In the genomic region with DNA sequence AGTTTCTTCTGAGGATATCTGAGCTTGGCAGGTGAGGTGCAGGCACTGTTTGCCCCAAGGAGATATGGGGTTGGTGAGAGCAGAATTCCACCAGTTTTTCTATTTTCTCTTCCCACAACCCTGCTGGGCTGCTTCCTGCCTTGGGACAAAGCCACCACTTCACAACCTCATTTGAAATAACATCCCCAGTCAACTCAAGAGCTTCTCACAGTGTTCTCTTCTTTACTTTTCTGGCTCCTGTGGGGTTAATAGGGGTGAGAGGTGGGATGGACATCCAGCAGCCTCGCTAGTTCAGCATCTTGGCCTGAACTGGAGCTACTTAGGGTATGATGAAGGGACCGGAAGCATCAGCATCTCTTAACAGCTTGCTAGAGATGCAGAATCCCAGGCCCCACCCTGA, we compare ENCODE assay signal across 20 cellular contexts.
A peak's percentile ranks its signal among the peaks of the same experiment; 100 is the strongest.
DNase-seq lines count a peak whose midpoint lies in the region; TF ChIP-seq lines count a peak whose summit lies in the region.
"Had no signal": no experiment of that assay in that cellular context is flagged by ENCODE, and none has a peak within 500 bp of the region (broad histone marks: within the 10 kb centered on the region; RNA-seq: fewer than 3 reads in every experiment).

No MANE protein-coding gene starts in this region.

- intact Hi-C loops in MCF 10A (cut with micrococcal nuclease) (no loop called here), breast epithelium (cut with DNase I; ENCODE audit: low total_unique reads) (no loop called here), colonic mucosa (cut with DNase I) (loop anchor here (10.0 kb wide), 1 partner anchor 951 kb away; no protein-coding TSS in a partner anchor)

- H4K5ac ChIP-seq in mesendoderm (ENCODE audit: low read length): no peak overlapping the region

- H3K18ac ChIP-seq in mesendoderm (ENCODE audit: low read length) (peak overlapping the region; percentile 75), trophoblast cell (ENCODE audit: low read length) (no peak overlapping the region)

- H3K4me1 ChIP-seq in breast epithelium (no peaks in the 10 kb centered on the region), endodermal cell (ENCODE audit: control insufficient read depth, insufficient read depth, low read length) (no peaks in the 10 kb centered on the region), mesendoderm (ENCODE audit: control insufficient read depth, low read depth, low read length) (no peaks in the 10 kb centered on the region), trophoblast cell (ENCODE audit: control insufficient read depth in 1 of 2, insufficient read depth in 2 of 2, low read length in 2 of 2) (peaks cover 0 to 5% of the 10 kb centered on the region in 2 experiments), colonic mucosa (no peaks in the 10 kb centered on the region)
- H3K4me1 ChIP-seq: BLaER1 treated with 17β-estradiol and CSF1 and Interleukin-3, amounts not matched to agents 10 nM and 100 nM had no signal

- H3K36me3 ChIP-seq in breast epithelium: no peaks in the 10 kb centered on the region
- no peaks in the 10 kb centered on the region for H3K36me3 ChIP-seq in endodermal cell (ENCODE audit: control insufficient read depth, insufficient read depth, low read length)
- no peaks in the 10 kb centered on the region for H3K36me3 ChIP-seq in mesendoderm (ENCODE audit: control insufficient read depth, insufficient read depth, low read length)
- H3K36me3 ChIP-seq in trophoblast cell (ENCODE audit: control insufficient read depth in 1 of 2, insufficient read depth in 2 of 2, low read length in 2 of 2): no peaks in the 10 kb centered on the region
- H3K36me3 ChIP-seq in colonic mucosa: no peaks in the 10 kb centered on the region
- H3K36me3 ChIP-seq: BLaER1 treated with 17β-estradiol and CSF1 and Interleukin-3, amounts not matched to agents 10 nM and 100 nM had no signal

- H3K27ac ChIP-seq in breast epithelium: no peak overlapping the region
- no peak overlapping the region for H3K27ac ChIP-seq in endodermal cell (ENCODE audit: low read depth, low read length)
- peak overlapping the region; percentile 5 for H3K27ac ChIP-seq in mesendoderm (ENCODE audit: low read depth, low read length)
- no peak overlapping the region for H3K27ac ChIP-seq in trophoblast cell (ENCODE audit: low read depth, low read length)
- H3K27ac ChIP-seq in colonic mucosa: no peak overlapping the region
- H3K27ac ChIP-seq: BLaER1 treated with 17β-estradiol and CSF1 and Interleukin-3, amounts not matched to agents 10 nM and 100 nM; GM23248; HL-60 had no signal

- no peak overlapping the region for H2BK15ac ChIP-seq in mesendoderm (replicated peaks; ENCODE audit: low read depth)

- no peak for DNase-seq in MCF 10A (ENCODE audit: unreplicated experiment)
- no peak for DNase-seq in breast epithelium (ENCODE audit: low spot score in 2 of 2)
- DNase-seq in endodermal cell: peak; percentile 67
- peak; percentile 43 for DNase-seq in mesendoderm
- no peak for DNase-seq in trophoblast cell
- no peak for DNase-seq in colonic mucosa
- DNase-seq in dermis blood vessel endothelial cell: no peak
- no peak for DNase-seq in ACHN
- DNase-seq: 8988T; Calu3; CD8-positive, alpha-beta T cell; DMS53; DND-41; EL; GM23248; H7 had no signal

- H4K12ac ChIP-seq in trophoblast cell (ENCODE audit: low read depth, low read length): no peak overlapping the region

- H3K14ac ChIP-seq in trophoblast cell (ENCODE audit: low read length): no peak overlapping the region

- H3K4me3 ChIP-seq in breast epithelium: no peak overlapping the region
- no peak overlapping the region for H3K4me3 ChIP-seq in endodermal cell (ENCODE audit: low read length)
- no peak overlapping the region for H3K4me3 ChIP-seq in mesendoderm (ENCODE audit: low read length)
- H3K4me3 ChIP-seq in trophoblast cell (ENCODE audit: low read depth, low read length): no peak overlapping the region
- H3K4me3 ChIP-seq in colonic mucosa: no peak overlapping the region
- H3K4me3 ChIP-seq: BLaER1 treated with 17β-estradiol and CSF1 and Interleukin-3, amounts not matched to agents 10 nM and 100 nM; GM12878; GM23248 had no signal

- H3K36me3 Mint-ChIP-seq in MCF 10A (ENCODE audit: insufficient read depth, unreplicated experiment): peaks cover 4% of the 10 kb centered on the region
- no peaks in the 10 kb centered on the region for H3K36me3 Mint-ChIP-seq in endodermal cell (ENCODE audit: low read depth)
- H3K36me3 Mint-ChIP-seq: CD8-positive, alpha-beta T cell had no signal

- peak overlapping the region; percentile 50 for H2BK12ac ChIP-seq in trophoblast cell (ENCODE audit: low read length)

- H3K9ac ChIP-seq in endodermal cell (ENCODE audit: extremely low read depth, low read length, poor library complexity, severe bottlenecking) (no peak overlapping the region), mesendoderm (ENCODE audit: low read length) (no peak overlapping the region), trophoblast cell (ENCODE audit: low read length) (no peak overlapping the region), colonic mucosa (ENCODE audit: low read depth in 2 of 2, low read length in 2 of 2) (no peak overlapping the region)
- H3K9ac ChIP-seq: BLaER1 treated with 17β-estradiol and CSF1 and Interleukin-3, amounts not matched to agents 10 nM and 100 nM; GM23248 had no signal

- H3K56ac ChIP-seq in mesendoderm (ENCODE audit: low read length): no peak overlapping the region

- no peak for TF ChIP-seq CTCF in MCF 10A (IDR thresholded peaks at IDR 0.05; ENCODE audit: unreplicated experiment)
- TF ChIP-seq CTCF in breast epithelium (IDR thresholded peaks at IDR 0.05): no peak
- TF ChIP-seq CTCF in endodermal cell (conservative IDR thresholded peaks at IDR 0.05): no peak
- TF ChIP-seq CTCF in colonic mucosa (IDR thresholded peaks at IDR 0.05): no peak

- 75 to 85% methylated on average over 2 of the region's 2 CpGs for WGBS in endodermal cell (ENCODE audit: insufficient coverage in 1 of 2, insufficient read length in 1 of 2), 2 experiments
- no CpG with 5 or more reads among the region's 2 CpGs for WGBS in mesendoderm (ENCODE audit: extremely low coverage, insufficient coverage, low lambda C conversion rate)
- no CpG with 5 or more reads among the region's 2 CpGs for WGBS in trophoblast cell (ENCODE audit: extremely low coverage, insufficient coverage, insufficient read length)

- H4K8ac ChIP-seq in mesendoderm (ENCODE audit: low read depth, low read length) (no peak overlapping the region), trophoblast cell (ENCODE audit: low read depth, low read length) (peak overlapping the region; percentile 29)

- BruUV-seq in MCF 10A (replicated peaks; lab: Mats Ljungman, UMichigan): no TSS peak

- H3K79me1 ChIP-seq in mesendoderm (ENCODE audit: low read length) (no peaks in the 10 kb centered on the region), trophoblast cell (ENCODE audit: low read length) (peaks cover 3% of the 10 kb centered on the region)

- H2BK5ac ChIP-seq in mesendoderm (ENCODE audit: low read length) (no peak overlapping the region), trophoblast cell (ENCODE audit: low read depth, low read length, poor library complexity) (peak overlapping the region; percentile 69)

- no peaks in the 10 kb centered on the region for H3K27me3 ChIP-seq in breast epithelium
- no peaks in the 10 kb centered on the region for H3K27me3 ChIP-seq in endodermal cell (ENCODE audit: control insufficient read depth, insufficient read depth, low read length, poor library complexity, severe bottlenecking)
- H3K27me3 ChIP-seq in mesendoderm (ENCODE audit: insufficient read depth, low read length, poor library complexity): no peaks in the 10 kb centered on the region
- H3K27me3 ChIP-seq in trophoblast cell (ENCODE audit: insufficient read depth, low read length): no peaks in the 10 kb centered on the region
- H3K27me3 ChIP-seq in colonic mucosa: no peaks in the 10 kb centered on the region
- H3K27me3 ChIP-seq: BLaER1 treated with 17β-estradiol and CSF1 and Interleukin-3, amounts not matched to agents 10 nM and 100 nM had no signal

- no peak overlapping the region for H2AFZ ChIP-seq in trophoblast cell (ENCODE audit: insufficient read depth, low read length, poor library complexity)
- H2AFZ ChIP-seq: GM23248 had no signal

- H3K9me3 Mint-ChIP-seq in MCF 10A (ENCODE audit: unreplicated experiment): no peaks in the 10 kb centered on the region
- no peaks in the 10 kb centered on the region for H3K9me3 Mint-ChIP-seq in endodermal cell
- H3K9me3 Mint-ChIP-seq: CD8-positive, alpha-beta T cell had no signal

- no peaks in the 10 kb centered on the region for H3K9me3 ChIP-seq in breast epithelium
- peaks cover 3% of the 10 kb centered on the region for H3K9me3 ChIP-seq in endodermal cell (ENCODE audit: control insufficient read depth, low read length)
- H3K9me3 ChIP-seq in trophoblast cell (ENCODE audit: insufficient read depth, low read depth, low read length): no peaks in the 10 kb centered on the region
- no peaks in the 10 kb centered on the region for H3K9me3 ChIP-seq in colonic mucosa
- H3K9me3 ChIP-seq: BLaER1 treated with 17β-estradiol and CSF1 and Interleukin-3, amounts not matched to agents 10 nM and 100 nM had no signal

- H4K91ac ChIP-seq in trophoblast cell (ENCODE audit: low read depth, low read length): peak overlapping the region; percentile 25

- H3K27me3 Mint-ChIP-seq in MCF 10A (ENCODE audit: insufficient read depth, unreplicated experiment) (no peaks in the 10 kb centered on the region), endodermal cell (ENCODE audit: insufficient read depth) (no peaks in the 10 kb centered on the region)

- no peak overlapping the region for H2AK5ac ChIP-seq in mesendoderm (ENCODE audit: low read length)
- H2AK5ac ChIP-seq in trophoblast cell (ENCODE audit: low read length): no peak overlapping the region

- no peak for TF ChIP-seq POLR2A in breast epithelium (IDR thresholded peaks at IDR 0.05)

- CTCF ChIA-PET in MCF 10A (lab: Yijun Ruan, JAX): interaction anchor here (0.6 to 1.8 kb wide), 12 partner anchors 11 to 944 kb away, joined by 3 to 9 read pairs (median 4); no protein-coding TSS in a partner anchor

- peak overlapping the region; percentile 74 for H3K27ac Mint-ChIP-seq in MCF 10A (ENCODE audit: low read depth, unreplicated experiment)
- no peak overlapping the region for H3K27ac Mint-ChIP-seq in endodermal cell
- H3K27ac Mint-ChIP-seq: B cell; CD8-positive, alpha-beta T cell had no signal

- H3K79me2 ChIP-seq in mesendoderm (ENCODE audit: control insufficient read depth, insufficient read depth, low read length) (no peaks in the 10 kb centered on the region), trophoblast cell (ENCODE audit: control insufficient read depth, insufficient read depth, low read length, poor library complexity) (no peaks in the 10 kb centered on the region)

- H3K4me3 Mint-ChIP-seq in MCF 10A (ENCODE audit: unreplicated experiment) (no peak overlapping the region), endodermal cell (no peak overlapping the region)
- H3K4me3 Mint-ChIP-seq: B cell; CD8-positive, alpha-beta T cell had no signal

- no peak overlapping the region for H3K23ac ChIP-seq in mesendoderm (ENCODE audit: low read length)
- no peak overlapping the region for H3K23ac ChIP-seq in trophoblast cell (ENCODE audit: low read length)

- H3K4me2 ChIP-seq in mesendoderm (ENCODE audit: low read length) (no peak overlapping the region), trophoblast cell (ENCODE audit: low read length) (no peak overlapping the region)
- H3K4me2 ChIP-seq: BLaER1 treated with 17β-estradiol and CSF1 and Interleukin-3, amounts not matched to agents 10 nM and 100 nM had no signal

- POLR2A ChIA-PET in MCF 10A (lab: Yijun Ruan, JAX): interaction anchor here (0.6 to 2.7 kb wide), 9 partner anchors 11 to 1839 kb away, joined by 3 to 12 read pairs (median 4); a partner anchor contains a TSS

- H3K4me1 Mint-ChIP-seq in MCF 10A (ENCODE audit: insufficient read depth, unreplicated experiment): peaks cover 15% of the 10 kb centered on the region
- H3K4me1 Mint-ChIP-seq in endodermal cell: peaks cover 25% of the 10 kb centered on the region
- H3K4me1 Mint-ChIP-seq: B cell had no signal

- no peak overlapping the region for H2BK120ac ChIP-seq in mesendoderm (ENCODE audit: low read depth, low read length)
- peak overlapping the region; percentile 63 for H2BK120ac ChIP-seq in trophoblast cell (ENCODE audit: insufficient read depth, low read length, poor library complexity)

- in situ Hi-C loops in ACHN (cut with HindIII; ENCODE audit: low pct_ligation_motif_present, low pct_unique_long_range_greater_than_20kb, low sequenced_read_pairs): no loop called here

- H3K4ac ChIP-seq in mesendoderm (ENCODE audit: low read depth, low read length): no peak overlapping the region
- no peak overlapping the region for H3K4ac ChIP-seq in trophoblast cell (ENCODE audit: low read depth, low read length)

Comparison
In these comparisons a context has a peak if more than half of its experiments do, and no peak if none do; other contexts are left out.
1. DNase-seq: peak in endodermal cell (single experiment) and mesendoderm (single experiment); none in MCF 10A (single experiment), breast epithelium (0 of 2), trophoblast cell (0 of 2), colonic mucosa (single experiment), dermis blood vessel endothelial cell (single experiment) and ACHN (single experiment).